1 cellular context compared by ENCODE assay signal in the genomic region with DNA sequence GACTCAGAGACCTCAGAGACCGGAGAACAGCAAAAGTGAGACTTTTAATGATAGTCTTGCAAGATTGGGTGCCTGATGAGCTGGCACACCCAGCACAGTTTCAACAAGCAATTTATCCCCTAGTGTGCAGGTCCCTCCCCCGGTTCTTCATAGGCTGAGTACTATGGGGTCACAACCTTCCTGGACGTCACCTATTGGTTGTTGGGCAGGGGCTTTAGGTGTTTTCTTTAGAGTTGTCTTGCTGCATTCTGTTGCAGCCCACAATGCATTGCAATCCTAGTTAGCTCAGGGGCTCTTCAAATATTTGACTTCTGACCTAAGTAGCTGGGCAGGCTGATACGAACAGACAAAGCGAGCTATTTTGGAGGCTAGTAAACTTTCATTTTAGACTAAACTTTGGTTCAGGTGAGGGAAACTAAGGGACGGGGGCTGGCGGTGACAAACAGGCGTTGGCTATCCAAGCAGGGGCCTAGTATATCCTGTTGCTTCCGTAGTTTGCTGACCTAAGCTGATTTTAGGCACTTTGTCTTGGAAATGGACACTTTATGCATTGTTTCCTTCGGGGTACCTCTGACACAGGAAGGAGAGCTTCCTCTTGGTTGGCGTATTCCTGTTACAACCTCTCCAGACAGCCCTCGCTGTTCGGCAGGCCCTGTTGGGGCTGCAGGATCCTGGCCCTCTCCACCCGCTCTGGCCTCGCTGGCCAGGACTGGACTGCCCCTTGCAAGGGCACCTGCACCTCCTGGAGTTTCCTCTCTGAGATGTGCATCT.
TF ChIP-seq lines count a peak whose summit lies in the region.

No MANE protein-coding gene starts in this region.

TF ChIP-seq in HepG2, 621 proteins besides CTCF, POLR2A, EP300 and RAD21 (continued from another document and continues in another):
- TF ChIP-seq, protein P1, sequence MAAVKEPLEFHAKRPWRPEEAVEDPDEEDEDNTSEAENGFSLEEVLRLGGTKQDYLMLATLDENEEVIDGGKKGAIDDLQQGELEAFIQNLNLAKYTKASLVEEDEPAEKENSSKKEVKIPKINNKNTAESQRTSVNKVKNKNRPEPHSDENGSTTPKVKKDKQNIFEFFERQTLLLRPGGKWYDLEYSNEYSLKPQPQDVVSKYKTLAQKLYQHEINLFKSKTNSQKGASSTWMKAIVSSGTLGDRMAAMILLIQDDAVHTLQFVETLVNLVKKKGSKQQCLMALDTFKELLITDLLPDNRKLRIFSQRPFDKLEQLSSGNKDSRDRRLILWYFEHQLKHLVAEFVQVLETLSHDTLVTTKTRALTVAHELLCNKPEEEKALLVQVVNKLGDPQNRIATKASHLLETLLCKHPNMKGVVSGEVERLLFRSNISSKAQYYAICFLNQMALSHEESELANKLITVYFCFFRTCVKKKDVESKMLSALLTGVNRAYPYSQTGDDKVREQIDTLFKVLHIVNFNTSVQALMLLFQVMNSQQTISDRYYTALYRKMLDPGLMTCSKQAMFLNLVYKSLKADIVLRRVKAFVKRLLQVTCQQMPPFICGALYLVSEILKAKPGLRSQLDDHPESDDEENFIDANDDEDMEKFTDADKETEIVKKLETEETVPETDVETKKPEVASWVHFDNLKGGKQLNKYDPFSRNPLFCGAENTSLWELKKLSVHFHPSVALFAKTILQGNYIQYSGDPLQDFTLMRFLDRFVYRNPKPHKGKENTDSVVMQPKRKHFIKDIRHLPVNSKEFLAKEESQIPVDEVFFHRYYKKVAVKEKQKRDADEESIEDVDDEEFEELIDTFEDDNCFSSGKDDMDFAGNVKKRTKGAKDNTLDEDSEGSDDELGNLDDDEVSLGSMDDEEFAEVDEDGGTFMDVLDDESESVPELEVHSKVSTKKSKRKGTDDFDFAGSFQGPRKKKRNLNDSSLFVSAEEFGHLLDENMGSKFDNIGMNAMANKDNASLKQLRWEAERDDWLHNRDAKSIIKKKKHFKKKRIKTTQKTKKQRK (IDR thresholded peaks at IDR 0.05; ENCODE audit: low read length) = no peak
- TF ChIP-seq FOXA3 (CRISPR knock-in tag; IDR thresholded peaks at IDR 0.05) (no peak), REPIN1 (CRISPR knock-in tag; IDR thresholded peaks at IDR 0.05; ENCODE audit: borderline replicate concordance, low read depth) (peak; percentile 85; the same call in 1 of the 2 replicates), MIXL1 (CRISPR knock-in tag; IDR thresholded peaks at IDR 0.05) (peak; percentile 58), ZNF234 (CRISPR knock-in tag; conservative IDR thresholded peaks at IDR 0.05) (no peak), ZNF10 (CRISPR knock-in tag; IDR thresholded peaks at IDR 0.05; ENCODE audit: borderline replicate concordance, low read depth) (no peak), RXRB (CRISPR knock-in tag; IDR thresholded peaks at IDR 0.05; ENCODE audit: borderline replicate concordance) (peak; percentile 56; the same call in 1 of the 2 replicates), ZMYM3 (CRISPR knock-in tag; IDR thresholded peaks at IDR 0.05) (0 out of 2 replicates have a peak, but pooled peaks have one; percentile 14), FOXM1 (CRISPR knock-in tag; IDR thresholded peaks at IDR 0.05) (no peak), POLR2AphosphoS2 (IDR thresholded peaks at IDR 0.05; ENCODE audit: low read depth, low read length) (no peak), FOSL1 (CRISPR knock-in tag; IDR thresholded peaks at IDR 0.05; ENCODE audit: borderline replicate concordance) (no peak), NPAS2 (CRISPR knock-in tag; IDR thresholded peaks at IDR 0.05; ENCODE audit: borderline replicate concordance) (no peak), HDAC1 (CRISPR knock-in tag; IDR thresholded peaks at IDR 0.05) (no peak), ZNF709 (CRISPR knock-in tag; IDR thresholded peaks at IDR 0.05) (no peak), ZMYM4 (CRISPR knock-in tag; IDR thresholded peaks at IDR 0.05) (peak; percentile 30; the same call in 1 of the 2 replicates), ISX (CRISPR knock-in tag; conservative IDR thresholded peaks at IDR 0.05) (no peak), HNF4G (IDR thresholded peaks at IDR 0.05; ENCODE audit: borderline replicate concordance, low read depth, low read length) (no peak), HNF4G (CRISPR knock-in tag; IDR thresholded peaks at IDR 0.05; ENCODE audit: borderline replicate concordance, low read depth) (no peak), ZNF317 (CRISPR knock-in tag; IDR thresholded peaks at IDR 0.05) (peak; percentile 73; the same call in 1 of the 2 replicates), HIVEP1 (CRISPR knock-in tag; IDR thresholded peaks at IDR 0.05) (no peak), BRD4 (CRISPR knock-in tag; IDR thresholded peaks at IDR 0.05) (no peak), NAIF1 (CRISPR knock-in tag; IDR thresholded peaks at IDR 0.05; ENCODE audit: borderline replicate concordance) (no peak), JUN (CRISPR knock-in tag; IDR thresholded peaks at IDR 0.05) (no peak), ZNF773 (CRISPR knock-in tag; IDR thresholded peaks at IDR 0.05; ENCODE audit: borderline replicate concordance) (no peak), ZNF12 (CRISPR knock-in tag; IDR thresholded peaks at IDR 0.05) (no peak), LCORL (IDR thresholded peaks at IDR 0.05) (no peak), LCORL (CRISPR knock-in tag; IDR thresholded peaks at IDR 0.05) (peak; percentile 68), SNAI1 (CRISPR knock-in tag; IDR thresholded peaks at IDR 0.05; ENCODE audit: borderline replicate concordance) (peak; percentile 76; the same call in 1 of the 2 replicates), ZNF468 (CRISPR knock-in tag; IDR thresholded peaks at IDR 0.05) (no peak)
- TF ChIP-seq, protein P2, sequence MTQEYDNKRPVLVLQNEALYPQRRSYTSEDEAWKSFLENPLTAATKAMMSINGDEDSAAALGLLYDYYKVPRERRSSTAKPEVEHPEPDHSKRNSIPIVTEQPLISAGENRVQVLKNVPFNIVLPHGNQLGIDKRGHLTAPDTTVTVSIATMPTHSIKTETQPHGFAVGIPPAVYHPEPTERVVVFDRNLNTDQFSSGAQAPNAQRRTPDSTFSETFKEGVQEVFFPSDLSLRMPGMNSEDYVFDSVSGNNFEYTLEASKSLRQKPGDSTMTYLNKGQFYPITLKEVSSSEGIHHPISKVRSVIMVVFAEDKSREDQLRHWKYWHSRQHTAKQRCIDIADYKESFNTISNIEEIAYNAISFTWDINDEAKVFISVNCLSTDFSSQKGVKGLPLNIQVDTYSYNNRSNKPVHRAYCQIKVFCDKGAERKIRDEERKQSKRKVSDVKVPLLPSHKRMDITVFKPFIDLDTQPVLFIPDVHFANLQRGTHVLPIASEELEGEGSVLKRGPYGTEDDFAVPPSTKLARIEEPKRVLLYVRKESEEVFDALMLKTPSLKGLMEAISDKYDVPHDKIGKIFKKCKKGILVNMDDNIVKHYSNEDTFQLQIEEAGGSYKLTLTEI (CRISPR knock-in tag; conservative IDR thresholded peaks at IDR 0.05) = no peak
- TF ChIP-seq, protein P3, sequence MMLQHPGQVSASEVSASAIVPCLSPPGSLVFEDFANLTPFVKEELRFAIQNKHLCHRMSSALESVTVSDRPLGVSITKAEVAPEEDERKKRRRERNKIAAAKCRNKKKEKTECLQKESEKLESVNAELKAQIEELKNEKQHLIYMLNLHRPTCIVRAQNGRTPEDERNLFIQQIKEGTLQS (CRISPR knock-in tag; IDR thresholded peaks at IDR 0.05) = peak; percentile 24; the same call in 1 of the 2 replicates
- TF ChIP-seq, protein P4, sequence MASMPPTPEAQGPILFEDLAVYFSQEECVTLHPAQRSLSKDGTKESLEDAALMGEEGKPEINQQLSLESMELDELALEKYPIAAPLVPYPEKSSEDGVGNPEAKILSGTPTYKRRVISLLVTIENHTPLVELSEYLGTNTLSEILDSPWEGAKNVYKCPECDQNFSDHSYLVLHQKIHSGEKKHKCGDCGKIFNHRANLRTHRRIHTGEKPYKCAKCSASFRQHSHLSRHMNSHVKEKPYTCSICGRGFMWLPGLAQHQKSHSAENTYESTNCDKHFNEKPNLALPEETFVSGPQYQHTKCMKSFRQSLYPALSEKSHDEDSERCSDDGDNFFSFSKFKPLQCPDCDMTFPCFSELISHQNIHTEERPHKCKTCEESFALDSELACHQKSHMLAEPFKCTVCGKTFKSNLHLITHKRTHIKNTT (CRISPR knock-in tag; IDR thresholded peaks at IDR 0.05) = no peak
- TF ChIP-seq, protein P5, sequence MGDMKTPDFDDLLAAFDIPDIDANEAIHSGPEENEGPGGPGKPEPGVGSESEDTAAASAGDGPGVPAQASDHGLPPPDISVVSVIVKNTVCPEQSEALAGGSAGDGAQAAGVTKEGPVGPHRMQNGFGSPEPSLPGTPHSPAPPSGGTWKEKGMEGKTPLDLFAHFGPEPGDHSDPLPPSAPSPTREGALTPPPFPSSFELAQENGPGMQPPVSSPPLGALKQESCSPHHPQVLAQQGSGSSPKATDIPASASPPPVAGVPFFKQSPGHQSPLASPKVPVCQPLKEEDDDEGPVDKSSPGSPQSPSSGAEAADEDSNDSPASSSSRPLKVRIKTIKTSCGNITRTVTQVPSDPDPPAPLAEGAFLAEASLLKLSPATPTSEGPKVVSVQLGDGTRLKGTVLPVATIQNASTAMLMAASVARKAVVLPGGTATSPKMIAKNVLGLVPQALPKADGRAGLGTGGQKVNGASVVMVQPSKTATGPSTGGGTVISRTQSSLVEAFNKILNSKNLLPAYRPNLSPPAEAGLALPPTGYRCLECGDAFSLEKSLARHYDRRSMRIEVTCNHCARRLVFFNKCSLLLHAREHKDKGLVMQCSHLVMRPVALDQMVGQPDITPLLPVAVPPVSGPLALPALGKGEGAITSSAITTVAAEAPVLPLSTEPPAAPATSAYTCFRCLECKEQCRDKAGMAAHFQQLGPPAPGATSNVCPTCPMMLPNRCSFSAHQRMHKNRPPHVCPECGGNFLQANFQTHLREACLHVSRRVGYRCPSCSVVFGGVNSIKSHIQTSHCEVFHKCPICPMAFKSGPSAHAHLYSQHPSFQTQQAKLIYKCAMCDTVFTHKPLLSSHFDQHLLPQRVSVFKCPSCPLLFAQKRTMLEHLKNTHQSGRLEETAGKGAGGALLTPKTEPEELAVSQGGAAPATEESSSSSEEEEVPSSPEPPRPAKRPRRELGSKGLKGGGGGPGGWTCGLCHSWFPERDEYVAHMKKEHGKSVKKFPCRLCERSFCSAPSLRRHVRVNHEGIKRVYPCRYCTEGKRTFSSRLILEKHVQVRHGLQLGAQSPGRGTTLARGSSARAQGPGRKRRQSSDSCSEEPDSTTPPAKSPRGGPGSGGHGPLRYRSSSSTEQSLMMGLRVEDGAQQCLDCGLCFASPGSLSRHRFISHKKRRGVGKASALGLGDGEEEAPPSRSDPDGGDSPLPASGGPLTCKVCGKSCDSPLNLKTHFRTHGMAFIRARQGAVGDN (CRISPR knock-in tag; IDR thresholded peaks at IDR 0.05) = peak; percentile 61
- TF ChIP-seq, protein P6, sequence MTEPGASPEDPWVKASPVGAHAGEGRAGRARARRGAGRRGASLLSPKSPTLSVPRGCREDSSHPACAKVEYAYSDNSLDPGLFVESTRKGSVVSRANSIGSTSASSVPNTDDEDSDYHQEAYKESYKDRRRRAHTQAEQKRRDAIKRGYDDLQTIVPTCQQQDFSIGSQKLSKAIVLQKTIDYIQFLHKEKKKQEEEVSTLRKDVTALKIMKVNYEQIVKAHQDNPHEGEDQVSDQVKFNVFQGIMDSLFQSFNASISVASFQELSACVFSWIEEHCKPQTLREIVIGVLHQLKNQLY (CRISPR knock-in tag; IDR thresholded peaks at IDR 0.05) = no peak
- TF ChIP-seq, protein P7, sequence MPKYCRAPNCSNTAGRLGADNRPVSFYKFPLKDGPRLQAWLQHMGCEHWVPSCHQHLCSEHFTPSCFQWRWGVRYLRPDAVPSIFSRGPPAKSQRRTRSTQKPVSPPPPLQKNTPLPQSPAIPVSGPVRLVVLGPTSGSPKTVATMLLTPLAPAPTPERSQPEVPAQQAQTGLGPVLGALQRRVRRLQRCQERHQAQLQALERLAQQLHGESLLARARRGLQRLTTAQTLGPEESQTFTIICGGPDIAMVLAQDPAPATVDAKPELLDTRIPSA (CRISPR knock-in tag; IDR thresholded peaks at IDR 0.05; ENCODE audit: borderline replicate concordance) = no peak
- TF ChIP-seq, protein P8, sequence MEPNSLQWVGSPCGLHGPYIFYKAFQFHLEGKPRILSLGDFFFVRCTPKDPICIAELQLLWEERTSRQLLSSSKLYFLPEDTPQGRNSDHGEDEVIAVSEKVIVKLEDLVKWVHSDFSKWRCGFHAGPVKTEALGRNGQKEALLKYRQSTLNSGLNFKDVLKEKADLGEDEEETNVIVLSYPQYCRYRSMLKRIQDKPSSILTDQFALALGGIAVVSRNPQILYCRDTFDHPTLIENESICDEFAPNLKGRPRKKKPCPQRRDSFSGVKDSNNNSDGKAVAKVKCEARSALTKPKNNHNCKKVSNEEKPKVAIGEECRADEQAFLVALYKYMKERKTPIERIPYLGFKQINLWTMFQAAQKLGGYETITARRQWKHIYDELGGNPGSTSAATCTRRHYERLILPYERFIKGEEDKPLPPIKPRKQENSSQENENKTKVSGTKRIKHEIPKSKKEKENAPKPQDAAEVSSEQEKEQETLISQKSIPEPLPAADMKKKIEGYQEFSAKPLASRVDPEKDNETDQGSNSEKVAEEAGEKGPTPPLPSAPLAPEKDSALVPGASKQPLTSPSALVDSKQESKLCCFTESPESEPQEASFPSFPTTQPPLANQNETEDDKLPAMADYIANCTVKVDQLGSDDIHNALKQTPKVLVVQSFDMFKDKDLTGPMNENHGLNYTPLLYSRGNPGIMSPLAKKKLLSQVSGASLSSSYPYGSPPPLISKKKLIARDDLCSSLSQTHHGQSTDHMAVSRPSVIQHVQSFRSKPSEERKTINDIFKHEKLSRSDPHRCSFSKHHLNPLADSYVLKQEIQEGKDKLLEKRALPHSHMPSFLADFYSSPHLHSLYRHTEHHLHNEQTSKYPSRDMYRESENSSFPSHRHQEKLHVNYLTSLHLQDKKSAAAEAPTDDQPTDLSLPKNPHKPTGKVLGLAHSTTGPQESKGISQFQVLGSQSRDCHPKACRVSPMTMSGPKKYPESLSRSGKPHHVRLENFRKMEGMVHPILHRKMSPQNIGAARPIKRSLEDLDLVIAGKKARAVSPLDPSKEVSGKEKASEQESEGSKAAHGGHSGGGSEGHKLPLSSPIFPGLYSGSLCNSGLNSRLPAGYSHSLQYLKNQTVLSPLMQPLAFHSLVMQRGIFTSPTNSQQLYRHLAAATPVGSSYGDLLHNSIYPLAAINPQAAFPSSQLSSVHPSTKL (CRISPR knock-in tag; IDR thresholded peaks at IDR 0.05) = peak; percentile 37; the same call in 1 of the 2 replicates
- TF ChIP-seq, protein P9, sequence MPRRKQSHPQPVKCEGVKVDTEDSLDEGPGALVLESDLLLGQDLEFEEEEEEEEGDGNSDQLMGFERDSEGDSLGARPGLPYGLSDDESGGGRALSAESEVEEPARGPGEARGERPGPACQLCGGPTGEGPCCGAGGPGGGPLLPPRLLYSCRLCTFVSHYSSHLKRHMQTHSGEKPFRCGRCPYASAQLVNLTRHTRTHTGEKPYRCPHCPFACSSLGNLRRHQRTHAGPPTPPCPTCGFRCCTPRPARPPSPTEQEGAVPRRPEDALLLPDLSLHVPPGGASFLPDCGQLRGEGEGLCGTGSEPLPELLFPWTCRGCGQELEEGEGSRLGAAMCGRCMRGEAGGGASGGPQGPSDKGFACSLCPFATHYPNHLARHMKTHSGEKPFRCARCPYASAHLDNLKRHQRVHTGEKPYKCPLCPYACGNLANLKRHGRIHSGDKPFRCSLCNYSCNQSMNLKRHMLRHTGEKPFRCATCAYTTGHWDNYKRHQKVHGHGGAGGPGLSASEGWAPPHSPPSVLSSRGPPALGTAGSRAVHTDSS (CRISPR knock-in tag; conservative IDR thresholded peaks at IDR 0.05) = no peak
- TF ChIP-seq, protein P10, sequence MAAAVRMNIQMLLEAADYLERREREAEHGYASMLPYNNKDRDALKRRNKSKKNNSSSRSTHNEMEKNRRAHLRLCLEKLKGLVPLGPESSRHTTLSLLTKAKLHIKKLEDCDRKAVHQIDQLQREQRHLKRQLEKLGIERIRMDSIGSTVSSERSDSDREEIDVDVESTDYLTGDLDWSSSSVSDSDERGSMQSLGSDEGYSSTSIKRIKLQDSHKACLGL (CRISPR knock-in tag; IDR thresholded peaks at IDR 0.05) = no peak
